24 cellular contexts compared by ENCODE assay signal in the genomic region with DNA sequence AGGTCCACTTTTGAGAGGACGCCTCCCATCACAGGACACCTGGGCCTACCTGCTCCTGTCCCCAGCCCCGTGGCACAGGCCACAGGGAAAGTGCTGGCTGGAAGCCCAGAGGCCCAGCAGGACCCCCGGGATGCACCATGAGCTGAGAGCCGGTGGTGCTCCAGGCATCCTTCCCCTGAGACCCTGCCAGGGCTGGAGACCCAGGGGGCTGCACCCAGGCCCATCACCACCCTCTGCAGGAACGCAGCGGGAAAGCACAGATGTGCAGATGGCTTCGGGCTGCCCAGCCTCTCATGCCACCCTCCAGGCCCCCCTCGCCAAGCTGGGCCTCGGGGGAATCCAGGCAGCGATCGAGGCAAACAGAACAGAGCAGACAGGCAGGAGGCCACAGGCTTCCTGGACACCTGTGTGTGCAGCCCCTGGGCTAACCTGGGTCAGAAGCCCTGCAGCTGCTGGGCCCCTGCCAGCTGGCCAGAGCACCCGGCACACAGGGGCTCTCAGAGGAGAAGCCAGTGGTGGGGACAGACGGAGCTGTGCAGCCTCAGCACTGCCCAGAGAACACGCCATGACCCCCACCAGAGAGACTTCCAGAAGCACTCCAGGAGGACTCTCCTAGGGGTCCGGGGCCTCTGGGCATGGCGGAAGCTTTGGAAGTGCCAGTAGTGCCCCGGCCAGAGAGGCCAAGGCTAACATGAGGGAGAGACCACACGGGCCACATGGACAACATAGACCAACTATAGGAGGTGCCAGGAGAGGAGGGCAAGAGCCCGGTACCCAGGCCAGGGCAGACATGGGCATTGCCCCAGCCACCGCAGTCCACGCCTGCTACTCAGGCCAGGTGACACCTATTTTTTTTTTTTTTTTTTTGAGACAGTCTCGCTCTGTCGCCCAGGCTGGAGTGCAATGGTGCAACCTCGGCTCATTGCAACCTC.
"Had no signal": no experiment of that assay in that cellular context is flagged by ENCODE, and none has a peak within 500 bp of the region (broad histone marks: within the 10 kb centered on the region; RNA-seq: fewer than 3 reads in every experiment).

No MANE protein-coding gene starts in this region.

- H3K36me3 Mint-ChIP-seq: activated naive CD4-positive, alpha-beta T cell treated with anti-CD3 and anti-CD28 coated beads, Interleukin-2, amount 50 U/mL, for 24 hours; natural killer cell treated with Interleukin-12 subunit alpha and Interleukin-12 subunit beta and Interleukin-15 and Interleukin-18, amount 100 ng/mL, for 72 hours; WTC11 had no signal

- H3K4me3 ChIP-seq: gastroesophageal sphincter, mucosa of descending colon, spleen, tibial nerve had no signal

- H3K4me1 Mint-ChIP-seq: WTC11 had no signal

- H3K9me3 ChIP-seq: gastroesophageal sphincter, mucosa of descending colon, spleen, tibial nerve had no signal

- H3K9me3 Mint-ChIP-seq: activated CD8-positive, alpha-beta T cell treated with anti-CD3 and anti-CD28 coated beads for 36 hours; activated naive CD4-positive, alpha-beta T cell treated with anti-CD3 and anti-CD28 coated beads, Interleukin-2, amount 50 U/mL, for 24 hours; activated naive CD8-positive, alpha-beta T cell treated with anti-CD3 and anti-CD28 coated beads, Interleukin-2, amount 50 U/mL, for 24 hours; activated T-helper 2 cell treated with anti-CD3 and anti-CD28 coated beads, Interferon-gamma antibody, Interleukin-2, Interleukin-4, amounts not matched to agents 10 μg/mL and 5 μg/mL and 100 μg/mL, durations not matched to agents 14 hours and 24 hours and 36 hours; effector memory CD8-positive, alpha-beta T cell; natural killer cell treated with Interleukin-12 subunit alpha and Interleukin-12 subunit beta and Interleukin-15 and Interleukin-18, amount 100 ng/mL, for 72 hours; WTC11 had no signal

- H3K27ac Mint-ChIP-seq: activated CD8-positive, alpha-beta T cell treated with anti-CD3 and anti-CD28 coated beads for 36 hours; activated naive CD4-positive, alpha-beta T cell treated with anti-CD3 and anti-CD28 coated beads, Interleukin-2, amount 50 U/mL, for 24 hours; activated naive CD8-positive, alpha-beta T cell treated with anti-CD3 and anti-CD28 coated beads, Interleukin-2, amount 50 U/mL, for 24 hours; activated T-helper 2 cell treated with anti-CD3 and anti-CD28 coated beads, Interferon-gamma antibody, Interleukin-2, Interleukin-4, amounts not matched to agents 10 μg/mL and 5 μg/mL and 100 μg/mL, durations not matched to agents 14 hours and 24 hours and 36 hours; effector memory CD8-positive, alpha-beta T cell; natural killer cell treated with Interleukin-12 subunit alpha and Interleukin-12 subunit beta and Interleukin-15 and Interleukin-18, amount 100 ng/mL, for 72 hours; WTC11 had no signal

- H3K27ac ChIP-seq: gastroesophageal sphincter, spleen, tibial nerve had no signal

- H3K27me3 Mint-ChIP-seq: activated CD8-positive, alpha-beta T cell treated with anti-CD3 and anti-CD28 coated beads for 36 hours; activated naive CD4-positive, alpha-beta T cell treated with anti-CD3 and anti-CD28 coated beads, Interleukin-2, amount 50 U/mL, for 24 hours; activated naive CD8-positive, alpha-beta T cell treated with anti-CD3 and anti-CD28 coated beads, Interleukin-2, amount 50 U/mL, for 24 hours; effector memory CD8-positive, alpha-beta T cell; natural killer cell treated with Interleukin-12 subunit alpha and Interleukin-12 subunit beta and Interleukin-15 and Interleukin-18, amount 100 ng/mL, for 72 hours had no signal

- ATAC-seq: activated CD8-positive, alpha-beta T cell treated with anti-CD3 and anti-CD28 coated beads for 36 hours; activated naive CD8-positive, alpha-beta T cell treated with anti-CD3 and anti-CD28 coated beads, Interleukin-2, amount 50 U/mL, for 24 hours; effector memory CD8-positive, alpha-beta T cell; gastroesophageal sphincter; left cardiac atrium; left ventricle myocardium superior; mucosa of descending colon; natural killer cell treated with Interleukin-12 subunit alpha and Interleukin-12 subunit beta and Interleukin-15 and Interleukin-18, amount 100 ng/mL, for 72 hours; right cardiac atrium had no signal

- H3K36me3 ChIP-seq: gastroesophageal sphincter had no signal

- DNase-seq: activated CD4-positive, alpha-beta T cell treated with anti-CD3 and anti-CD28 coated beads, Interleukin-2, amount 50 U/mL, for 1 hour; activated CD8-positive, alpha-beta T cell treated with anti-CD3 and anti-CD28 coated beads for 36 hours; activated naive CD8-positive, alpha-beta T cell treated with anti-CD3 and anti-CD28 coated beads, Interleukin-2, amount 50 U/mL, for 24 hours; activated T-cell treated with anti-CD3 and anti-CD28 coated beads, Interleukin-2, amount 50 U/mL, for 48 hours; amygdala; caudate nucleus; cortex of kidney; effector memory CD8-positive, alpha-beta T cell; erythroblast; head of caudate nucleus; hippocampal formation; left cardiac atrium; left ventricle myocardium superior; mucosa of descending colon; posterior cingulate gyrus; right cardiac atrium; spleen; stimulated activated naive CD4-positive, alpha-beta T cell treated with Interleukin-2 at 50 U/mL for 16 hours had no signal

- H3K4me3 Mint-ChIP-seq: activated CD8-positive, alpha-beta T cell treated with anti-CD3 and anti-CD28 coated beads for 36 hours; activated naive CD4-positive, alpha-beta T cell treated with anti-CD3 and anti-CD28 coated beads, Interleukin-2, amount 50 U/mL, for 24 hours; activated naive CD8-positive, alpha-beta T cell treated with anti-CD3 and anti-CD28 coated beads, Interleukin-2, amount 50 U/mL, for 24 hours; effector memory CD8-positive, alpha-beta T cell; natural killer cell treated with Interleukin-12 subunit alpha and Interleukin-12 subunit beta and Interleukin-15 and Interleukin-18, amount 100 ng/mL, for 72 hours; WTC11 had no signal
